Comparison of ENCODE assay signal across 1 cellular context in genomic region chrX:75155830-75156525, GRCh38.
TF ChIP-seq lines count a peak whose summit lies in the region.

ABCB7 (minus strand) TSS chrX:75156283; CDS start chrX:75156272, 11 bp downstream.

TF ChIP-seq in K562, 482 proteins besides CTCF, POLR2A, EP300 and RAD21 (continued from another document):
- TF ChIP-seq RBBP5 (IDR thresholded peaks at IDR 0.05; ENCODE audit: borderline replicate concordance, insufficient read depth, low read length, poor library complexity, severe bottlenecking) (peak; percentile 54), KDM5B (IDR thresholded peaks at IDR 0.05; ENCODE audit: insufficient replicate concordance, low read depth, low read length) (peak; percentile 32), NFRKB (IDR thresholded peaks at IDR 0.05; ENCODE audit: low read depth) (peak; percentile 72), HCFC1 (IDR thresholded peaks at IDR 0.05; ENCODE audit: low read depth, low read length) (peak; percentile 50), ZNF395 (CRISPR knock-in tag; IDR thresholded peaks at IDR 0.05) (no peak), SAP30 (IDR thresholded peaks at IDR 0.05; ENCODE audit: borderline replicate concordance, insufficient read depth, low read depth, low read length, poor library complexity, severe bottlenecking) (peak; percentile 1)
